Comparison of ENCODE assay signal across 8 cellular contexts in genomic region chr1:85576642-85577420, GRCh38. TPM values are rescaled to one million over a fixed set of nuclear protein-coding genes. Genes with fewer than 3 reads are reported as not detected.
DNase-seq lines count a peak whose midpoint lies in the region; ATAC-seq lines count a peak whose summit lies in the region.

No MANE protein-coding gene starts in this region.

- H3K36me3 Mint-ChIP-seq in IgD-negative memory B cell = no peaks in the 10 kb centered on the region

- peaks cover 18% of the 10 kb centered on the region for H3K4me1 ChIP-seq in effector memory CD4-positive, alpha-beta T cell (ENCODE audit: control insufficient read depth, insufficient read depth, low read length, poor library complexity, severe bottlenecking)

- ATAC-seq in GM21723 (IDR thresholded peaks at IDR 0.05; ENCODE audit: unreplicated experiment) = peak; percentile 73
- peak; percentile 73 for ATAC-seq in stimulated activated naive CD8-positive, alpha-beta T cell treated with anti-CD3 and anti-CD28 coated beads, Interleukin-15, amount 100 ng/mL, for 72 hours

- H3K27me3 Mint-ChIP-seq in IgD-negative memory B cell = peaks cover 44% of the 10 kb centered on the region
- H3K27me3 Mint-ChIP-seq in stimulated activated naive CD8-positive, alpha-beta T cell treated with anti-CD3 and anti-CD28 coated beads, Interleukin-15, amount 100 ng/mL, for 72 hours = peaks cover 95% of the 10 kb centered on the region

- no peaks in the 10 kb centered on the region for H3K36me3 ChIP-seq in effector memory CD4-positive, alpha-beta T cell (ENCODE audit: control insufficient read depth, insufficient read depth, low read length)

- peaks cover 28% of the 10 kb centered on the region for H3K27me3 ChIP-seq in effector memory CD4-positive, alpha-beta T cell (replicated peaks; ENCODE audit: control insufficient read depth, insufficient read depth, low read length, poor library complexity, severe bottlenecking)

- peak; percentile 10 for DNase-seq in SKM-1 treated with dmso at 0.1 percent for 144 hours (lab: John Stamatoyannopoulos, UW; ENCODE audit: unreplicated experiment)
- DNase-seq in SKM-1 (lab: John Stamatoyannopoulos, UW; ENCODE audit: unreplicated experiment) = no peak
- peak; percentile 68 for DNase-seq in T1000 (lab: John Stamatoyannopoulos, UW)
- DNase-seq in effector memory CD4-positive, alpha-beta T cell = no peak
- DNase-seq in lung microvascular endothelial cell (ENCODE audit: low read depth in 2 of 2) = peak; percentile 92 to 93
- DNase-seq in stimulated activated naive CD8-positive, alpha-beta T cell treated with anti-CD3 and anti-CD28 coated beads, Interleukin-15, amount 100 ng/mL, for 72 hours = peak; percentile 60 to 65

- peak overlapping the region; percentile 29 for H3K4me3 ChIP-seq in effector memory CD4-positive, alpha-beta T cell (ENCODE audit: insufficient read depth, low read depth, low read length, poor library complexity, severe bottlenecking)

- peaks cover 12 to 21% (median 20%) of the 10 kb centered on the region in 3 donors for H3K4me1 Mint-ChIP-seq in IgD-negative memory B cell
- H3K4me1 Mint-ChIP-seq in stimulated activated naive CD8-positive, alpha-beta T cell treated with anti-CD3 and anti-CD28 coated beads, Interleukin-15, amount 100 ng/mL, for 72 hours = peaks cover 34% of the 10 kb centered on the region

- no peak overlapping the region for H3K27ac ChIP-seq in effector memory CD4-positive, alpha-beta T cell (ENCODE audit: insufficient read depth, low read length, poor library complexity, severe bottlenecking)

- peak overlapping the region in 1 of 3 donors; percentile 33 for H3K27ac Mint-ChIP-seq in IgD-negative memory B cell
- H3K27ac Mint-ChIP-seq in stimulated activated naive CD8-positive, alpha-beta T cell treated with anti-CD3 and anti-CD28 coated beads, Interleukin-15, amount 100 ng/mL, for 72 hours = no peak overlapping the region

- H3K4me3 Mint-ChIP-seq in IgD-negative memory B cell = peak overlapping the region; percentile 65 to 91 (median 85)
- peak overlapping the region; percentile 79 to 84 for H3K4me3 Mint-ChIP-seq in stimulated activated naive CD8-positive, alpha-beta T cell treated with anti-CD3 and anti-CD28 coated beads, Interleukin-15, amount 100 ng/mL, for 72 hours

- H3K9me3 ChIP-seq in effector memory CD4-positive, alpha-beta T cell (ENCODE audit: control insufficient read depth, low read length) = no peaks in the 10 kb centered on the region

- no peaks in the 10 kb centered on the region for H3K9me3 Mint-ChIP-seq in IgD-negative memory B cell
- no peaks in the 10 kb centered on the region for H3K9me3 Mint-ChIP-seq in stimulated activated naive CD8-positive, alpha-beta T cell treated with anti-CD3 and anti-CD28 coated beads, Interleukin-15, amount 100 ng/mL, for 72 hours

RNA-seq across cellular contexts. Expression of gene CCN1, which starts 3.7 kb away (rescaled TPM):
- polyA plus RNA-seq in IgD-negative memory B cell = not detected
- total RNA-seq in lung microvascular endothelial cell = 74.5 and 213 TPM in 2 replicates

Comparison
In these comparisons a context has a peak if more than half of its experiments do, and no peak if none do; other contexts are left out.
1. DNase-seq: peak in SKM-1 treated with dmso at 0.1 percent for 144 hours (single experiment), T1000 (single experiment), lung microvascular endothelial cell (2 of 2) and stimulated activated naive CD8-positive, alpha-beta T cell treated with anti-CD3 and anti-CD28 coated beads, Interleukin-15, amount 100 ng/mL, for 72 hours (2 of 2); none in SKM-1 (single experiment) and effector memory CD4-positive, alpha-beta T cell (0 of 3).